9 cellular contexts compared by ENCODE assay signal in the genomic region with DNA sequence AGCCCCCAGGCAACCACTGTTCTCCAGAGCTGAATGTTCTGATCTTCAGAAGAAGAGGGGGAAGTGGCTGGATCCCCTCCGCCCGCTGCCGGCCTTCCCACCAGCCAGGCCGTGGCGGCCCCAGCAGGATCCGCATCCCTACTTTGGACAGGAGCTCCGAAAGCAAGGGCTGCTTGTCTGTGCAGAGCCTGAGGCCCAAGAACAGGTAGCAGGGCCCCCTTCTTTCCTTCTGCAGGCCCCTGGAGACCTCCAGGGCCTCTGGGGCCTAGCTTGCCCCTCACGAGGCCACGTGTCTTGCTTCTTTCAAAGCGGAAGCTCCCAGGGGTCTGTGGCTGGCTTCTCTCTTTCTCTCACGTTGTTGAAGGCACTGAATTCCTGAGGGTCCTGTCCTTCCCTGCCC. TPM values are rescaled to one million over a fixed set of nuclear protein-coding genes. Genes with fewer than 3 reads are reported as not detected.
DNase-seq lines count a peak whose midpoint lies in the region; ATAC-seq lines count a peak whose summit lies in the region.
"Had no signal": no experiment of that assay in that cellular context is flagged by ENCODE, and none has a peak within 500 bp of the region (broad histone marks: within the 10 kb centered on the region; RNA-seq: fewer than 3 reads in every experiment).

No MANE protein-coding gene starts in this region.

- H3K36me3 Mint-ChIP-seq in stimulated activated naive CD8-positive, alpha-beta T cell treated with anti-CD3 and anti-CD28 coated beads, Interleukin-15, Interleukin-2, amounts not matched to agents 100 ng/mL and 50 ng/mL, for 24 hours (ENCODE audit: low read depth), result no peaks in the 10 kb centered on the region
- H3K36me3 Mint-ChIP-seq in activated T-helper 1 cell treated with anti-CD3 and anti-CD28 coated beads, Interleukin-12 subunit alpha, Interleukin-12 subunit beta, Interleukin-2, Interleukin-4 antibody, amounts not matched to agents 30 ng/mL and 10 ng/mL and 1 ng/mL, durations not matched to agents 14 hours and 24 hours and 36 hours (ENCODE audit: low read depth), result no peaks in the 10 kb centered on the region

- intact Hi-C loops in activated T-helper 1 cell treated with anti-CD3 and anti-CD28 coated beads, Interleukin-12 subunit alpha, Interleukin-12 subunit beta, Interleukin-2, Interleukin-4 antibody, amounts not matched to agents 30 ng/mL and 10 ng/mL and 1 ng/mL, durations not matched to agents 14 hours and 24 hours and 36 hours (cut with micrococcal nuclease), result loop anchor here (5.0 kb wide), 1 partner anchor 125 kb away; the partner anchor contains the start of gene ZC2HC1C

- DNase-seq in stimulated activated naive CD8-positive, alpha-beta T cell treated with anti-CD3 and anti-CD28 coated beads, Interleukin-15, Interleukin-2, amounts not matched to agents 100 U/mL and 50 U/mL, for 24 hours, result no peak
- DNase-seq in activated T-helper 1 cell treated with anti-CD3 and anti-CD28 coated beads, Interleukin-12 subunit alpha, Interleukin-12 subunit beta, Interleukin-2, Interleukin-4 antibody, amounts not matched to agents 30 ng/mL and 10 ng/mL and 1 ng/mL, durations not matched to agents 14 hours and 24 hours and 36 hours (ENCODE audit: low spot score), result no peak
- DNase-seq in superior temporal gyrus (ENCODE audit: extremely low spot score) (no peak), ureter (ENCODE audit: low spot score) (no peak), AG08396 (ENCODE audit: low spot score) (no peak)
- DNase-seq: NCI-H2171 had no signal

- no peaks in the 10 kb centered on the region for H3K9me3 Mint-ChIP-seq in stimulated activated naive CD8-positive, alpha-beta T cell treated with anti-CD3 and anti-CD28 coated beads, Interleukin-15, Interleukin-2, amounts not matched to agents 100 ng/mL and 50 ng/mL, for 24 hours
- peaks cover 13% of the 10 kb centered on the region for H3K9me3 Mint-ChIP-seq in activated T-helper 1 cell treated with anti-CD3 and anti-CD28 coated beads, Interleukin-12 subunit alpha, Interleukin-12 subunit beta, Interleukin-2, Interleukin-4 antibody, amounts not matched to agents 30 ng/mL and 10 ng/mL and 1 ng/mL, durations not matched to agents 14 hours and 24 hours and 36 hours

- no peaks in the 10 kb centered on the region for H3K36me3 ChIP-seq in mucosa of stomach (ENCODE audit: control insufficient read depth, insufficient read depth, low read length)

- no peak for ATAC-seq in stimulated activated naive CD8-positive, alpha-beta T cell treated with anti-CD3 and anti-CD28 coated beads, Interleukin-15, Interleukin-2, amounts not matched to agents 100 U/mL and 50 U/mL, for 24 hours
- ATAC-seq in HG02798 (IDR thresholded peaks at IDR 0.05; ENCODE audit: poor library complexity, unreplicated experiment), result no peak

- no peak overlapping the region for H3K4me3 ChIP-seq in mucosa of stomach (ENCODE audit: low read length)

- H3K27ac Mint-ChIP-seq in stimulated activated naive CD8-positive, alpha-beta T cell treated with anti-CD3 and anti-CD28 coated beads, Interleukin-15, Interleukin-2, amounts not matched to agents 100 ng/mL and 50 ng/mL, for 24 hours, result peak overlapping the region; percentile 87
- peak overlapping the region; percentile 89 for H3K27ac Mint-ChIP-seq in activated T-helper 1 cell treated with anti-CD3 and anti-CD28 coated beads, Interleukin-12 subunit alpha, Interleukin-12 subunit beta, Interleukin-2, Interleukin-4 antibody, amounts not matched to agents 30 ng/mL and 10 ng/mL and 1 ng/mL, durations not matched to agents 14 hours and 24 hours and 36 hours

- no peaks in the 10 kb centered on the region for H3K27me3 ChIP-seq in mucosa of stomach (ENCODE audit: control insufficient read depth, insufficient read depth, low read length)

- no peaks in the 10 kb centered on the region for H3K27me3 Mint-ChIP-seq in stimulated activated naive CD8-positive, alpha-beta T cell treated with anti-CD3 and anti-CD28 coated beads, Interleukin-15, Interleukin-2, amounts not matched to agents 100 ng/mL and 50 ng/mL, for 24 hours
- no peaks in the 10 kb centered on the region for H3K27me3 Mint-ChIP-seq in activated T-helper 1 cell treated with anti-CD3 and anti-CD28 coated beads, Interleukin-12 subunit alpha, Interleukin-12 subunit beta, Interleukin-2, Interleukin-4 antibody, amounts not matched to agents 30 ng/mL and 10 ng/mL and 1 ng/mL, durations not matched to agents 14 hours and 24 hours and 36 hours (ENCODE audit: insufficient read depth)

- peak overlapping the region; percentile 70 for H3K4me3 Mint-ChIP-seq in stimulated activated naive CD8-positive, alpha-beta T cell treated with anti-CD3 and anti-CD28 coated beads, Interleukin-15, Interleukin-2, amounts not matched to agents 100 ng/mL and 50 ng/mL, for 24 hours
- H3K4me3 Mint-ChIP-seq in activated T-helper 1 cell treated with anti-CD3 and anti-CD28 coated beads, Interleukin-12 subunit alpha, Interleukin-12 subunit beta, Interleukin-2, Interleukin-4 antibody, amounts not matched to agents 30 ng/mL and 10 ng/mL and 1 ng/mL, durations not matched to agents 14 hours and 24 hours and 36 hours, result peak overlapping the region; percentile 79

- peaks cover 42% of the 10 kb centered on the region for H3K4me1 ChIP-seq in mucosa of stomach (ENCODE audit: control insufficient read depth, insufficient read depth, low read length)

- peak overlapping the region; percentile 45 for H3K9ac ChIP-seq in mucosa of stomach (ENCODE audit: low read length)

- peaks cover 48% of the 10 kb centered on the region for H3K4me1 Mint-ChIP-seq in stimulated activated naive CD8-positive, alpha-beta T cell treated with anti-CD3 and anti-CD28 coated beads, Interleukin-15, Interleukin-2, amounts not matched to agents 100 ng/mL and 50 ng/mL, for 24 hours (ENCODE audit: low read depth)
- H3K4me1 Mint-ChIP-seq in activated T-helper 1 cell treated with anti-CD3 and anti-CD28 coated beads, Interleukin-12 subunit alpha, Interleukin-12 subunit beta, Interleukin-2, Interleukin-4 antibody, amounts not matched to agents 30 ng/mL and 10 ng/mL and 1 ng/mL, durations not matched to agents 14 hours and 24 hours and 36 hours (ENCODE audit: low read depth), result peaks cover 63% of the 10 kb centered on the region

- H3K9me3 ChIP-seq in mucosa of stomach (ENCODE audit: control insufficient read depth, low read length), result no peaks in the 10 kb centered on the region

RNA-seq across cellular contexts. Expression of gene PGF, which starts 13.2 kb away (rescaled TPM):
- 0.22 and 0.41 TPM in 2 replicates for total RNA-seq in activated T-helper 1 cell treated with anti-CD3 and anti-CD28 coated beads, Interleukin-12 subunit alpha, Interleukin-12 subunit beta, Interleukin-2, Interleukin-4 antibody, amounts not matched to agents 30 ng/mL and 10 ng/mL and 1 ng/mL, durations not matched to agents 14 hours and 24 hours and 36 hours
- total RNA-seq in ureter, result 4.4 TPM

RNA-seq across cellular contexts. Expression of gene RPS6KL1, which starts 19.1 kb away (rescaled TPM):
- 10.8 and 11.6 TPM in 2 replicates for total RNA-seq in activated T-helper 1 cell treated with anti-CD3 and anti-CD28 coated beads, Interleukin-12 subunit alpha, Interleukin-12 subunit beta, Interleukin-2, Interleukin-4 antibody, amounts not matched to agents 30 ng/mL and 10 ng/mL and 1 ng/mL, durations not matched to agents 14 hours and 24 hours and 36 hours
- total RNA-seq in ureter, result 10.7 TPM
